In the genomic region with DNA sequence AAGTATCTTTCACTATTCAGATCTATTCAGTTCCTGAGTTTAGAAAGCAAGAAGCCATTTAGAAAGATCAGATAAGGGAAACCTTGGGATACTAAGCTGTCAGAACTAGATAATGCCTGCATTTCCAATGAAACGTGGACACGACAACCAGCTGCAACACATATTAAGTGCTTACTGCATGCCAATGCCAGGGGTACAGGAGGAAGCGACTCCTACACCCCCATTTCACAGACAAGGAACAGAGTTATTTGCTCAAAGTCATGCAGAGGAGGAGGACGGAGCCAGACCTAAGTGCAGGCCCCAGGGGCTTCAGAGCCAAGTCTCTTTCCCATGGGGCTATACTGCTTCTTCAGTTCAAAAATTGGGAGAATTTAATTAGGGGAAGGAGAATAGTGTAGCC, we compare ENCODE assay signal across 15 cellular contexts.
DNase-seq lines count a peak whose midpoint lies in the region; ATAC-seq and TF ChIP-seq lines count a peak whose summit lies in the region.
"Had no signal": no experiment of that assay in that cellular context is flagged by ENCODE, and none has a peak within 500 bp of the region (broad histone marks: within the 10 kb centered on the region; RNA-seq: fewer than 3 reads in every experiment).

No MANE protein-coding gene starts in this region.

- POLR2A ChIA-PET in activated CD4-positive, alpha-beta memory T cell treated with anti-CD3 and anti-CD28 coated beads, Interleukin-2, amount 10 ng/mL, durations not matched to agents 7 days and 5 days (lab: Charles Lee) = interaction anchor here (0.9 to 1.4 kb wide), 2 partner anchors 14 to 26 kb away, joined by 3 to 6 read pairs; no protein-coding TSS in a partner anchor

- no peak for DNase-seq in activated T-cell treated with anti-CD3 and anti-CD28 coated beads, Interleukin-2, amount 50 U/mL, for 72 hours
- DNase-seq in activated T-cell treated with anti-CD3 and anti-CD28 coated beads for 4 hours = no peak
- DNase-seq in activated CD4-positive, alpha-beta memory T cell treated with anti-CD3 and anti-CD28 coated beads, Interleukin-2, amount 10 ng/mL, durations not matched to agents 7 days and 5 days = no peak
- DNase-seq in endothelial cell (ENCODE audit: low spot score) = no peak
- no peak for DNase-seq in amygdala (lab: John Stamatoyannopoulos, UW)
- no peak for DNase-seq in NCI-H524 (lab: John Stamatoyannopoulos, UW)
- DNase-seq: ACHN; activated naive CD4-positive, alpha-beta T cell treated with Interleukin-2 at 50 U/mL for 16 hours; foreskin fibroblast; NCI-H1092; SHP77 treated with DMSO at 0.1 percent for 48 hours; stimulated activated CD8-positive, alpha-beta memory T cell treated with anti-CD3 and anti-CD28 coated beads, Interleukin-4, amount 100 ng/mL, for 48 hours had no signal

- no peak for ATAC-seq in activated T-cell treated with anti-CD3 and anti-CD28 coated beads, Interleukin-2, amount 50 U/mL, for 72 hours (replicated peaks in 1 of 2)
- no peak for ATAC-seq in stimulated activated memory B cell treated with anti-CD40 and anti-IgM and Interleukin-4, amounts not matched to agents 10 μg/mL and 1 μg/mL and 100 μg/mL, for 72 hours
- no peak for ATAC-seq in GM19452 (IDR thresholded peaks at IDR 0.05; ENCODE audit: unreplicated experiment)
- ATAC-seq: WTC11 had no signal

- H3K4me1 Mint-ChIP-seq in activated T-cell treated with anti-CD3 and anti-CD28 coated beads, Interleukin-2, amount 50 U/mL, for 72 hours (ENCODE audit: low read depth) = peaks cover 91% of the 10 kb centered on the region
- H3K4me1 Mint-ChIP-seq in activated CD4-positive, alpha-beta memory T cell treated with anti-CD3 and anti-CD28 coated beads, Interleukin-2, amount 10 ng/mL, durations not matched to agents 7 days and 5 days = peaks cover 93% of the 10 kb centered on the region
- H3K4me1 Mint-ChIP-seq in endothelial cell (ENCODE audit: unreplicated experiment) = peaks cover 89% of the 10 kb centered on the region
- peaks cover 90% of the 10 kb centered on the region for H3K4me1 Mint-ChIP-seq in stimulated activated memory B cell treated with anti-CD40 and anti-IgM and Interleukin-4, amounts not matched to agents 10 μg/mL and 1 μg/mL and 100 μg/mL, for 72 hours

- peak overlapping the region in 1 of 2 donors; percentile 29 for H3K4me3 Mint-ChIP-seq in activated T-cell treated with anti-CD3 and anti-CD28 coated beads, Interleukin-2, amount 50 U/mL, for 72 hours
- no peak overlapping the region for H3K4me3 Mint-ChIP-seq in activated CD4-positive, alpha-beta memory T cell treated with anti-CD3 and anti-CD28 coated beads, Interleukin-2, amount 10 ng/mL, durations not matched to agents 7 days and 5 days
- peak overlapping the region; percentile 33 for H3K4me3 Mint-ChIP-seq in endothelial cell (ENCODE audit: unreplicated experiment)
- H3K4me3 Mint-ChIP-seq in stimulated activated memory B cell treated with anti-CD40 and anti-IgM and Interleukin-4, amounts not matched to agents 10 μg/mL and 1 μg/mL and 100 μg/mL, for 72 hours = no peak overlapping the region
- H3K4me3 Mint-ChIP-seq: WTC11 had no signal

- no peaks in the 10 kb centered on the region for H3K9me3 Mint-ChIP-seq in activated T-cell treated with anti-CD3 and anti-CD28 coated beads, Interleukin-2, amount 50 U/mL, for 72 hours
- no peaks in the 10 kb centered on the region for H3K9me3 Mint-ChIP-seq in activated CD4-positive, alpha-beta memory T cell treated with anti-CD3 and anti-CD28 coated beads, Interleukin-2, amount 10 ng/mL, durations not matched to agents 7 days and 5 days
- H3K9me3 Mint-ChIP-seq in endothelial cell (ENCODE audit: unreplicated experiment) = no peaks in the 10 kb centered on the region
- no peaks in the 10 kb centered on the region for H3K9me3 Mint-ChIP-seq in stimulated activated memory B cell treated with anti-CD40 and anti-IgM and Interleukin-4, amounts not matched to agents 10 μg/mL and 1 μg/mL and 100 μg/mL, for 72 hours

- peaks cover 8 to 25% of the 10 kb centered on the region in 2 donors for H3K36me3 Mint-ChIP-seq in activated T-cell treated with anti-CD3 and anti-CD28 coated beads, Interleukin-2, amount 50 U/mL, for 72 hours (ENCODE audit: insufficient read depth in 2 of 2)
- H3K36me3 Mint-ChIP-seq in activated CD4-positive, alpha-beta memory T cell treated with anti-CD3 and anti-CD28 coated beads, Interleukin-2, amount 10 ng/mL, durations not matched to agents 7 days and 5 days (ENCODE audit: low read depth) = peaks cover 50% of the 10 kb centered on the region
- peaks cover 57% of the 10 kb centered on the region for H3K36me3 Mint-ChIP-seq in endothelial cell (ENCODE audit: low read depth, unreplicated experiment)
- H3K36me3 Mint-ChIP-seq in stimulated activated memory B cell treated with anti-CD40 and anti-IgM and Interleukin-4, amounts not matched to agents 10 μg/mL and 1 μg/mL and 100 μg/mL, for 72 hours = peaks cover 47% of the 10 kb centered on the region

- CTCF ChIA-PET in activated CD4-positive, alpha-beta memory T cell treated with anti-CD3 and anti-CD28 coated beads, Interleukin-2, amount 10 ng/mL, durations not matched to agents 7 days and 5 days (lab: Charles Lee) = no interaction called here

- H3K27ac Mint-ChIP-seq in activated T-cell treated with anti-CD3 and anti-CD28 coated beads, Interleukin-2, amount 50 U/mL, for 72 hours = peak overlapping the region; percentile 85
- H3K27ac Mint-ChIP-seq in activated CD4-positive, alpha-beta memory T cell treated with anti-CD3 and anti-CD28 coated beads, Interleukin-2, amount 10 ng/mL, durations not matched to agents 7 days and 5 days = peak overlapping the region; percentile 3
- peak overlapping the region; percentile 88 for H3K27ac Mint-ChIP-seq in endothelial cell (ENCODE audit: unreplicated experiment)
- peak overlapping the region; percentile 95 for H3K27ac Mint-ChIP-seq in stimulated activated memory B cell treated with anti-CD40 and anti-IgM and Interleukin-4, amounts not matched to agents 10 μg/mL and 1 μg/mL and 100 μg/mL, for 72 hours
- H3K27ac Mint-ChIP-seq: WTC11 had no signal

- no peaks in the 10 kb centered on the region for H3K27me3 Mint-ChIP-seq in activated T-cell treated with anti-CD3 and anti-CD28 coated beads, Interleukin-2, amount 50 U/mL, for 72 hours (ENCODE audit: low read depth)
- H3K27me3 Mint-ChIP-seq in activated CD4-positive, alpha-beta memory T cell treated with anti-CD3 and anti-CD28 coated beads, Interleukin-2, amount 10 ng/mL, durations not matched to agents 7 days and 5 days = no peaks in the 10 kb centered on the region
- H3K27me3 Mint-ChIP-seq in endothelial cell (ENCODE audit: unreplicated experiment) = peaks cover 46% of the 10 kb centered on the region
- H3K27me3 Mint-ChIP-seq in stimulated activated memory B cell treated with anti-CD40 and anti-IgM and Interleukin-4, amounts not matched to agents 10 μg/mL and 1 μg/mL and 100 μg/mL, for 72 hours = no peaks in the 10 kb centered on the region

- no peak for TF ChIP-seq CTCF in endothelial cell (IDR thresholded peaks at IDR 0.05; ENCODE audit: unreplicated experiment)

Comparison
In these comparisons a context has a peak if more than half of its experiments do, and no peak if none do; other contexts are left out.
1. H3K27ac Mint-ChIP-seq: peak in every context shown above with its lines; median percentile 95 in stimulated activated memory B cell treated with anti-CD40 and anti-IgM and Interleukin-4, amounts not matched to agents 10 μg/mL and 1 μg/mL and 100 μg/mL, for 72 hours; 88 in endothelial cell; 85 in activated T-cell treated with anti-CD3 and anti-CD28 coated beads, Interleukin-2, amount 50 U/mL, for 72 hours; 3 in activated CD4-positive, alpha-beta memory T cell treated with anti-CD3 and anti-CD28 coated beads, Interleukin-2, amount 10 ng/mL, durations not matched to agents 7 days and 5 days.